ENCODE assay signal across 13 cellular contexts in the genomic region with DNA sequence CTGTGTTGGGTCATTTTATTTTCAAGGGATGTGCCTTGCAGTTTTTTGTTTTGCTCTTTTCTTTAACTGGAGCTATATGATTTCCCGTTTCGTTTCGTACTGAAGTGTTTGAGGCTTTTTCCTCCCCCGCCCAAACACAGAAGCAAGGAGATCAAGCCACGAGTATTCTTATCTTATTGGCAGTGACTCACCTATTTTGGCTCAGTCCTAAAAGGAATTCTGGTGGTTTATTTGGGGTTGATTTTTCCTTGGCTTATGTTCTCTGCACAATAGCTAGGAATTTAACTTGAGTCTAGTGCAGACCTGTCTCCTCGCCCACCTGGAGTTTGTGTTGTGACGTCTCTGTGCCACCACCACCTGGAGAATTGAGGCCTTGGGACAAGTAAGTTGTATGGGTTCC.
DNase-seq lines count a peak whose midpoint lies in the region; ATAC-seq, FAIRE-seq and TF ChIP-seq lines count a peak whose summit lies in the region.
"Had no signal": no experiment of that assay in that cellular context is flagged by ENCODE, and none has a peak within 500 bp of the region (broad histone marks: within the 10 kb centered on the region; RNA-seq: fewer than 3 reads in every experiment).

No MANE protein-coding gene starts in this region.

- H3K4me3 ChIP-seq in endothelial cell of umbilical vein (replicated peaks in 1 of 3; ENCODE audit: insufficient read depth in 1 of 3, low read depth in 1 of 3, low read length in 3 of 3), result peak overlapping the region in 1 of 3 experiments; percentile 9
- H3K4me3 ChIP-seq: BLaER1, dorsolateral prefrontal cortex, pancreas had no signal

- H3K79me2 ChIP-seq in endothelial cell of umbilical vein (ENCODE audit: control insufficient read depth, insufficient read depth, low read length), result no peaks in the 10 kb centered on the region

- TF ChIP-seq POLR2A in endothelial cell of umbilical vein (IDR thresholded peaks at IDR 0.05; ENCODE audit: low read depth, low read length), result no peak

- intact Hi-C loops in endothelial cell of umbilical vein (cut with micrococcal nuclease), result loop anchor here (1.0 to 10.0 kb wide), 5 partner anchors 42 to 362 kb away; a partner anchor contains a TSS

- H2AFZ ChIP-seq in endothelial cell of umbilical vein (ENCODE audit: low read depth, low read length), result no peak overlapping the region

- BruUV-seq in endothelial cell of umbilical vein (replicated peaks; lab: Mats Ljungman, UMichigan), result no TSS peak

- H3K9me3 ChIP-seq in endothelial cell of umbilical vein (replicated peaks; ENCODE audit: control insufficient read depth, insufficient read depth, low read length), result no peaks in the 10 kb centered on the region
- H3K9me3 ChIP-seq: BLaER1, pancreas had no signal

- H3K36me3 ChIP-seq in endothelial cell of umbilical vein (ENCODE audit: control insufficient read depth in 2 of 2, extremely low read depth in 1 of 2, insufficient read depth in 2 of 2, low read length in 2 of 2), result peaks cover 0 to 5% of the 10 kb centered on the region in 2 experiments
- H3K36me3 ChIP-seq: pancreas had no signal

- H4K20me1 ChIP-seq in endothelial cell of umbilical vein (replicated peaks; ENCODE audit: control insufficient read depth, extremely low read depth, insufficient read depth, low read length), result no peaks in the 10 kb centered on the region
- H4K20me1 ChIP-seq: BLaER1 had no signal

- H3K4me1 ChIP-seq in endothelial cell of umbilical vein (ENCODE audit: control insufficient read depth, extremely low read depth, insufficient read depth, low read length), result peaks cover 24% of the 10 kb centered on the region
- H3K4me1 ChIP-seq: BLaER1 had no signal

- dilution Hi-C loops in endothelial cell of umbilical vein (cut with MboI; ENCODE audit: extremely low pct_ligation_motif_present, low sequenced_read_pairs), result no loop called here

- POLR2A ChIA-PET in endothelial cell of umbilical vein (lab: Charles Lee), result interaction anchor here (0.7 to 1.9 kb wide), 2 partner anchors 9 to 219 kb away, joined by 3 to 5 read pairs; no protein-coding TSS in a partner anchor

- no peak for TF ChIP-seq CTCF in endothelial cell of umbilical vein (IDR thresholded peaks at IDR 0.05; ENCODE audit: extremely low read depth in 1 of 2, insufficient read depth in 1 of 2, low read depth in 1 of 2, low read length in 2 of 2)

- ATAC-seq in HG02885 (IDR thresholded peaks at IDR 0.05; ENCODE audit: poor library complexity, unreplicated experiment) (no peak), HG03095 (IDR thresholded peaks at IDR 0.05; ENCODE audit: unreplicated experiment) (no peak), GM18519 (IDR thresholded peaks at IDR 0.05; ENCODE audit: low FRiP score, unreplicated experiment) (no peak)

- DNase-seq in EL, result peak; percentile 80
- peak; percentile 90 for DNase-seq in RPMI7951 (ENCODE audit: low read depth)
- DNase-seq in endothelial cell of umbilical vein (ENCODE audit: low read depth, low spot score), result peak; percentile 61
- peak; percentile 75 for DNase-seq in non-pigmented ciliary epithelial cell (ENCODE audit: low read depth)
- no peak for DNase-seq in cerebellum (ENCODE audit: low spot score)
- DNase-seq: dorsolateral prefrontal cortex, KG1, NCI-H526, pancreas had no signal

- no peaks in the 10 kb centered on the region for H3K27me3 ChIP-seq in endothelial cell of umbilical vein (ENCODE audit: control insufficient read depth in 2 of 2, insufficient read depth in 2 of 2, low read length in 2 of 2)
- H3K27me3 ChIP-seq: BLaER1, dorsolateral prefrontal cortex, pancreas had no signal

- H3K9me1 ChIP-seq in endothelial cell of umbilical vein (replicated peaks; ENCODE audit: control insufficient read depth, extremely low read depth, insufficient read depth, low read length), result no peaks in the 10 kb centered on the region

- peak overlapping the region; percentile 58 for H3K4me2 ChIP-seq in endothelial cell of umbilical vein (ENCODE audit: insufficient read depth, low read length)
- H3K4me2 ChIP-seq: BLaER1 had no signal

- peak overlapping the region; percentile 35 for H3K9ac ChIP-seq in endothelial cell of umbilical vein (replicated peaks; ENCODE audit: extremely low read depth, insufficient read depth, low read length)
- H3K9ac ChIP-seq: BLaER1 had no signal

- H3K27ac ChIP-seq in endothelial cell of umbilical vein (ENCODE audit: insufficient read depth, low read depth, low read length), result peak overlapping the region; percentile 54
- H3K27ac ChIP-seq: BLaER1, dorsolateral prefrontal cortex had no signal

- peak; percentile 80 for FAIRE-seq in endothelial cell of umbilical vein (lab: Jason Lieb, UNC)
- FAIRE-seq: pancreas had no signal

- CTCF ChIA-PET in endothelial cell of umbilical vein (lab: Charles Lee), result interaction anchor here (0.7 to 2.1 kb wide), 8 partner anchors 9 to 165 kb away, joined by 3 to 8 read pairs (median 4); no protein-coding TSS in a partner anchor

TF ChIP-seq in endothelial cell of umbilical vein, 7 proteins besides CTCF, POLR2A, EP300 and RAD21:
- TF ChIP-seq GATA2 (IDR thresholded peaks at IDR 0.05; ENCODE audit: insufficient read depth, insufficient read length, low read depth, low read length), result peak; percentile 74
- TF ChIP-seq MYC (IDR thresholded peaks at IDR 0.05; ENCODE audit: low read depth, low read length), result no peak
- TF ChIP-seq FOS (IDR thresholded peaks at IDR 0.05; ENCODE audit: borderline replicate concordance, insufficient read depth, low read length), result peak; percentile 81
- peak; percentile 23 for TF ChIP-seq JUN (IDR thresholded peaks at IDR 0.05; ENCODE audit: borderline replicate concordance, insufficient read depth, insufficient read length, low read depth)
- TF ChIP-seq, protein P1, sequence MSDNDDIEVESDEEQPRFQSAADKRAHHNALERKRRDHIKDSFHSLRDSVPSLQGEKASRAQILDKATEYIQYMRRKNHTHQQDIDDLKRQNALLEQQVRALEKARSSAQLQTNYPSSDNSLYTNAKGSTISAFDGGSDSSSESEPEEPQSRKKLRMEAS (IDR thresholded peaks at IDR 0.05; ENCODE audit: insufficient read depth, insufficient read length), result no peak
